12 cellular contexts compared by ENCODE assay signal in the genomic region with DNA sequence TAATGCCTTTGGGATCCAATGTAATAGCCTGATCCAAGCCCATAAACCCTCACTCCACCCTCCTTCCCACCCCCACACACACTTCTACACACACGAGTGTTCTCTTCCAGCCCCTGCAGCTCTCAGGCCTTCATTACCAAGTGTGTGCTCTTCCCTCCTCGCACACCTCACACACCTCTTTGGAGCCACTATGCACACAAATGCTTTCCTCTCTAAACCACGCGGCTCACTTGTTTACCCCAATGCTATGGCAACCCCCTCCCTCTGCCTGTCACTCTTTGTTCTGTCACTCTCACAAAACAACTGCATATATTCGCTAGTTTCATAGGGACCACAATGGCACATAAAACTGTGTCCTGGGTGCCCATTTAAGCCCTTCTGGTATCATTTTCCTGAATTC. TPM values are rescaled to one million over a fixed set of nuclear protein-coding genes. Genes with fewer than 3 reads are reported as not detected.
DNase-seq lines count a peak whose midpoint lies in the region; ATAC-seq and TF ChIP-seq lines count a peak whose summit lies in the region.
"Had no signal": no experiment of that assay in that cellular context is flagged by ENCODE, and none has a peak within 500 bp of the region (broad histone marks: within the 10 kb centered on the region; RNA-seq: fewer than 3 reads in every experiment).

No MANE protein-coding gene starts in this region.

- WGBS in lower leg skin, 2 donors = 83 to 88% methylated on average over 5 of the region's 5 CpGs

- no peak for ATAC-seq in activated naive CD8-positive, alpha-beta T cell treated with anti-CD3 and anti-CD28 coated beads, Interleukin-2, amount 10 ng/mL, durations not matched to agents 7 days and 5 days (ENCODE audit: low read depth)
- ATAC-seq in memory B cell (ENCODE audit: low read depth) (no peak), HG03442 (IDR thresholded peaks at IDR 0.05; ENCODE audit: unreplicated experiment) (no peak), GM19328 (IDR thresholded peaks at IDR 0.05; ENCODE audit: unreplicated experiment) (no peak)

- TF ChIP-seq CTCF in lower leg skin (IDR thresholded peaks at IDR 0.05) = no peak

- CTCF ChIA-PET in HEK293T (lab: Yijun Ruan, JAX) = no interaction called here

- H3K9me3 Mint-ChIP-seq in activated naive CD8-positive, alpha-beta T cell treated with anti-CD3 and anti-CD28 coated beads, Interleukin-2, amount 10 ng/mL, durations not matched to agents 7 days and 5 days = no peaks in the 10 kb centered on the region
- H3K9me3 Mint-ChIP-seq in memory B cell = peaks cover 5% of the 10 kb centered on the region

- TF ChIP-seq POLR2A in lower leg skin (IDR thresholded peaks at IDR 0.05) = no peak

- peaks cover 33% of the 10 kb centered on the region for H3K4me1 Mint-ChIP-seq in activated naive CD8-positive, alpha-beta T cell treated with anti-CD3 and anti-CD28 coated beads, Interleukin-2, amount 10 ng/mL, durations not matched to agents 7 days and 5 days
- peaks cover 41% of the 10 kb centered on the region for H3K4me1 Mint-ChIP-seq in memory B cell

- POLR2A ChIA-PET in HEK293T (lab: Yijun Ruan, JAX) = interaction anchor here (1.1 kb wide), 1 partner anchor 35 kb away, joined by 4 read pairs; a partner anchor contains a TSS
- POLR2A ChIA-PET in activated naive CD8-positive, alpha-beta T cell treated with anti-CD3 and anti-CD28 coated beads, Interleukin-2, amount 10 ng/mL, durations not matched to agents 7 days and 5 days (lab: Charles Lee) = no interaction called here

- peak; percentile 29 for DNase-seq in DMS53 (lab: John Stamatoyannopoulos, UW)
- DNase-seq in DMS53 treated with DMSO at 0.1 percent for 48 hours (lab: John Stamatoyannopoulos, UW; ENCODE audit: unreplicated experiment) = no peak
- no peak for DNase-seq in HEK293T (ENCODE audit: extremely low spot score)
- no peak for DNase-seq in activated naive CD8-positive, alpha-beta T cell treated with anti-CD3 and anti-CD28 coated beads, Interleukin-2, amount 10 ng/mL, durations not matched to agents 7 days and 5 days
- DNase-seq in memory B cell (ENCODE audit: low spot score in 2 of 2) = no peak
- DNase-seq in lower leg skin (ENCODE audit: low spot score in 2 of 2) = no peak
- DNase-seq: dorsolateral prefrontal cortex, NCI-H345, Peyer's patch had no signal

- no peak overlapping the region for H3K4me3 ChIP-seq in lower leg skin (ENCODE audit: low read depth, poor library complexity, severe bottlenecking)
- H3K4me3 ChIP-seq: dorsolateral prefrontal cortex, Peyer's patch, skin epidermis had no signal

- no peaks in the 10 kb centered on the region for H3K27me3 Mint-ChIP-seq in activated naive CD8-positive, alpha-beta T cell treated with anti-CD3 and anti-CD28 coated beads, Interleukin-2, amount 10 ng/mL, durations not matched to agents 7 days and 5 days
- no peaks in the 10 kb centered on the region for H3K27me3 Mint-ChIP-seq in memory B cell

- no peak overlapping the region for H3K4me3 Mint-ChIP-seq in activated naive CD8-positive, alpha-beta T cell treated with anti-CD3 and anti-CD28 coated beads, Interleukin-2, amount 10 ng/mL, durations not matched to agents 7 days and 5 days
- H3K4me3 Mint-ChIP-seq in memory B cell = no peak overlapping the region

- peaks cover 17% of the 10 kb centered on the region for H3K36me3 Mint-ChIP-seq in activated naive CD8-positive, alpha-beta T cell treated with anti-CD3 and anti-CD28 coated beads, Interleukin-2, amount 10 ng/mL, durations not matched to agents 7 days and 5 days
- peaks cover 26% of the 10 kb centered on the region for H3K36me3 Mint-ChIP-seq in memory B cell

- intact Hi-C loops in lower leg skin (cut with DNase I; ENCODE audit: low total_unique reads) = no loop called here

- H3K27ac Mint-ChIP-seq in activated naive CD8-positive, alpha-beta T cell treated with anti-CD3 and anti-CD28 coated beads, Interleukin-2, amount 10 ng/mL, durations not matched to agents 7 days and 5 days = peak overlapping the region; percentile 18
- peak overlapping the region; percentile 22 for H3K27ac Mint-ChIP-seq in memory B cell

TF ChIP-seq in HEK293T, 16 proteins besides CTCF, POLR2A, EP300 and RAD21:
- TF ChIP-seq, protein P1, sequence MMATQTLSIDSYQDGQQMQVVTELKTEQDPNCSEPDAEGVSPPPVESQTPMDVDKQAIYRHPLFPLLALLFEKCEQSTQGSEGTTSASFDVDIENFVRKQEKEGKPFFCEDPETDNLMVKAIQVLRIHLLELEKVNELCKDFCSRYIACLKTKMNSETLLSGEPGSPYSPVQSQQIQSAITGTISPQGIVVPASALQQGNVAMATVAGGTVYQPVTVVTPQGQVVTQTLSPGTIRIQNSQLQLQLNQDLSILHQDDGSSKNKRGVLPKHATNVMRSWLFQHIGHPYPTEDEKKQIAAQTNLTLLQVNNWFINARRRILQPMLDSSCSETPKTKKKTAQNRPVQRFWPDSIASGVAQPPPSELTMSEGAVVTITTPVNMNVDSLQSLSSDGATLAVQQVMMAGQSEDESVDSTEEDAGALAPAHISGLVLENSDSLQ (IDR thresholded peaks at IDR 0.05) = peak; percentile 82
- no peak for TF ChIP-seq SUZ12 (IDR thresholded peaks at IDR 0.05)

RNA-seq across cellular contexts. Expression of a gene that starts 35.1 kb away (rescaled TPM):
- total RNA-seq in activated naive CD8-positive, alpha-beta T cell treated with anti-CD3 and anti-CD28 coated beads, Interleukin-2, amount 10 ng/mL, durations not matched to agents 7 days and 5 days = 10 to 100 TPM; 46.5 to 48.4 TPM
- 10 to 100 TPM; 15.0 to 22.5 (median 18.2) TPM for total RNA-seq in lower leg skin
